In the genomic region with DNA sequence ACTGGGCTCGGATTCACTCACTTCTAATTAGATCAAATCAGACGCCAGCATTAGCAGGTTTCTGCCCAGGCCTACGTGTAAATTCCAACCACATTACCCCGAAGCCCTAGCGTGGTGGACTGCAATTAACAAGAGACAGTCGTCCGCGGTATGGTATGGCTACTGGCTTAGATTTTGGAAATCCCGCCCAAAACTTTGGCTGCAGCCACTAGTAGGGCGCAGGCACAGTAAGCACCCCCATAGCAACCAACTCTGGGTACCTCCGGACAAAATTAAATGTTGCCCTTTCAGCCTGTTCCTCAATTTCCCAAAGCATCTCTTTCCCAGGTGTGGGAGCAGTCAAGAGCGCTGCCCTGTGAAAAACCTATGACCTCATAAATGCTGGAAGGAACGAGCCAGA, we compare ENCODE assay signal across 8 cellular contexts. TPM values are rescaled to one million over a fixed set of nuclear protein-coding genes. Genes with fewer than 3 reads are reported as not detected.
DNase-seq lines count a peak whose midpoint lies in the region; ATAC-seq and TF ChIP-seq lines count a peak whose summit lies in the region.

No MANE protein-coding gene starts in this region.

- H3K36me3 ChIP-seq in rectal smooth muscle tissue (ENCODE audit: control insufficient read depth, insufficient read depth, low read length), result no peaks in the 10 kb centered on the region

- H3K4me3 ChIP-seq in fibroblast of the aortic adventitia (ENCODE audit: low read depth, low read length) (peak overlapping the region; percentile 69), rectal smooth muscle tissue (ENCODE audit: low read length) (peak overlapping the region; percentile 76)

- no peak for DNase-seq in Calu3
- DNase-seq in T-helper 17 cell, result no peak
- DNase-seq in fibroblast of the aortic adventitia (ENCODE audit: low read depth), result no peak
- no peak for DNase-seq in NCI-H187 (lab: John Stamatoyannopoulos, UW)
- DNase-seq in NCI-H526 (lab: John Stamatoyannopoulos, UW), result no peak

- no peaks in the 10 kb centered on the region for H3K27me3 ChIP-seq in rectal smooth muscle tissue (ENCODE audit: control insufficient read depth, insufficient read depth, low read length)

- TF ChIP-seq CTCF in Calu3 (IDR thresholded peaks at IDR 0.05; ENCODE audit: unreplicated experiment) (no peak), fibroblast of the aortic adventitia (IDR thresholded peaks at IDR 0.05; ENCODE audit: insufficient read depth, low read length) (no peak)

- peak overlapping the region; percentile 59 for H3K27ac ChIP-seq in rectal smooth muscle tissue (ENCODE audit: low read depth, low read length)

- H3K27me3 Mint-ChIP-seq in Calu3 (ENCODE audit: unreplicated experiment), result no peaks in the 10 kb centered on the region
- no peaks in the 10 kb centered on the region for H3K27me3 Mint-ChIP-seq in T-helper 17 cell

- peak overlapping the region; percentile 87 for H3K27ac Mint-ChIP-seq in Calu3 (ENCODE audit: unreplicated experiment)
- H3K27ac Mint-ChIP-seq in T-helper 17 cell, result no peak overlapping the region

- CTCF ChIA-PET in Calu3 (lab: Charles Lee), result interaction anchor here (1.5 kb wide), 1 partner anchor 58 kb away, joined by 3 read pairs; no protein-coding TSS in a partner anchor

- H3K4me1 Mint-ChIP-seq in Calu3 (ENCODE audit: low read depth, unreplicated experiment), result peaks cover 55% of the 10 kb centered on the region
- H3K4me1 Mint-ChIP-seq in T-helper 17 cell, result peaks cover 6% of the 10 kb centered on the region

- H3K36me3 Mint-ChIP-seq in Calu3 (ENCODE audit: insufficient read depth, unreplicated experiment), result peaks cover 76% of the 10 kb centered on the region
- no peaks in the 10 kb centered on the region for H3K36me3 Mint-ChIP-seq in T-helper 17 cell (ENCODE audit: low read depth)

- ATAC-seq in T-helper 17 cell (no peak), GM21723 (IDR thresholded peaks at IDR 0.05; ENCODE audit: unreplicated experiment) (no peak), GM21390 (IDR thresholded peaks at IDR 0.05; ENCODE audit: unreplicated experiment) (no peak)

- H3K9me3 ChIP-seq in T-helper 17 cell (ENCODE audit: control insufficient read depth, low read length, poor library complexity, severe bottlenecking), result no peaks in the 10 kb centered on the region

- no peak overlapping the region for H3K9ac ChIP-seq in rectal smooth muscle tissue (ENCODE audit: low read length)

- peaks cover 14% of the 10 kb centered on the region for H3K4me1 ChIP-seq in rectal smooth muscle tissue (ENCODE audit: control insufficient read depth, insufficient read depth, low read length)

- intact Hi-C loops in Calu3 (cut with micrococcal nuclease; ENCODE audit: unreplicated experiment), result no loop called here

- BruUV-seq in Calu3 (replicated peaks; lab: Mats Ljungman, UMichigan), result TSS peak; percentile 74

- no peaks in the 10 kb centered on the region for H3K9me3 Mint-ChIP-seq in Calu3 (ENCODE audit: low read depth, unreplicated experiment)

- peak overlapping the region; percentile 93 for H3K4me3 Mint-ChIP-seq in Calu3 (ENCODE audit: low read depth, unreplicated experiment)
- H3K4me3 Mint-ChIP-seq in T-helper 17 cell, result peak overlapping the region; percentile 77

RNA-seq across cellular contexts. Expression of gene RARRES1, which starts 0.7 kb away (rescaled TPM):
- total RNA-seq in Calu3 (2022) (1,088 and 1,195 TPM in 2 replicates), T-helper 17 cell (not detected), fibroblast of the aortic adventitia (ENCODE audit: low replicate concordance) (39.3 and 47.8 TPM in 2 replicates)

RNA-seq across cellular contexts. Expression of gene LXN, which starts 59.1 kb away (rescaled TPM):
- total RNA-seq in Calu3 (2022), result 42.8 and 43.4 TPM in 2 replicates
- 1 to 10 TPM; 3.6 to 5.6 TPM for total RNA-seq in T-helper 17 cell
- 115 and 152 TPM in 2 replicates for total RNA-seq in fibroblast of the aortic adventitia (ENCODE audit: low replicate concordance)

Comparison
In these comparisons a context has a peak if more than half of its experiments do, and no peak if none do; other contexts are left out.
1. RNA of gene RARRES1, which starts 0.7 kb away (total RNA-seq): 1,088 to 1,195 TPM in Calu3 and 39.3 to 47.8 TPM in fibroblast of the aortic adventitia; not detected in T-helper 17 cell; every median in the first group is over 10 times any median in the second.